ENCODE assay signal across 18 cellular contexts in genomic region chr14:101318271-101318670, GRCh38.
A peak's percentile ranks its signal among the peaks of the same experiment; 100 is the strongest.
DNase-seq lines count a peak whose midpoint lies in the region; ATAC-seq, FAIRE-seq and TF ChIP-seq lines count a peak whose summit lies in the region.
"Had no signal": no experiment of that assay in that cellular context is flagged by ENCODE, and none has a peak within 500 bp of the region (broad histone marks: within the 10 kb centered on the region; RNA-seq: fewer than 3 reads in every experiment).

No MANE protein-coding gene starts in this region.

- DNase-seq in SIG-M5 treated with dmso at 0.1 percent for 504 hours (lab: John Stamatoyannopoulos, UW; ENCODE audit: unreplicated experiment) (peak; percentile 17), SIG-M5 (lab: John Stamatoyannopoulos, UW) (no peak), colonic mucosa (peak; percentile 32), left colon (peak in 1 of 2 donors; percentile 12), type B pancreatic cell (ENCODE audit: extremely low spot score, unreplicated experiment) (no peak), WERI-Rb-1 (no peak), urothelium cell line (ENCODE audit: low spot score) (no peak)
- DNase-seq: CD8-positive, alpha-beta T cell; COR-L47; DND-41; GF-D8; HCEC 1CT; HFFc6; IMR-90 had no signal

- H3K9me3 Mint-ChIP-seq in type B pancreatic cell = peaks cover 17% of the 10 kb centered on the region

- no peaks in the 10 kb centered on the region for H3K36me3 ChIP-seq in colonic mucosa
- H3K36me3 ChIP-seq in WERI-Rb-1 = no peaks in the 10 kb centered on the region

- ATAC-seq in left colon (peak; percentile 84), GM21360 (IDR thresholded peaks at IDR 0.05; ENCODE audit: unreplicated experiment) (no peak)
- ATAC-seq: CD8-positive, alpha-beta T cell had no signal

- H3K4me3 ChIP-seq in colonic mucosa = no peak overlapping the region
- no peak overlapping the region for H3K4me3 ChIP-seq in WERI-Rb-1 (ENCODE audit: low read depth, low read length)

- no peak for FAIRE-seq in urothelium cell line (lab: Jason Lieb, UNC)
- FAIRE-seq: GM19239 had no signal

- peaks cover 8% of the 10 kb centered on the region for H3K4me1 Mint-ChIP-seq in type B pancreatic cell (ENCODE audit: unreplicated experiment)
- H3K4me1 Mint-ChIP-seq: CD14-positive monocyte had no signal

- H3K9me3 ChIP-seq in colonic mucosa = no peaks in the 10 kb centered on the region
- H3K9me3 ChIP-seq in WERI-Rb-1 (ENCODE audit: severe bottlenecking) = peaks cover 14% of the 10 kb centered on the region

- H3K27me3 Mint-ChIP-seq in type B pancreatic cell = no peaks in the 10 kb centered on the region

- H3K27ac ChIP-seq in colonic mucosa = no peak overlapping the region
- H3K27ac ChIP-seq in WERI-Rb-1 = no peak overlapping the region
- H3K27ac ChIP-seq: 22Rv1 had no signal

- H3K9ac ChIP-seq in colonic mucosa (ENCODE audit: low read depth in 2 of 2, low read length in 2 of 2) = no peak overlapping the region

- intact Hi-C loops in colonic mucosa (cut with DNase I) = no loop called here
- intact Hi-C loops in left colon (cut with DNase I, micrococcal nuclease) = no loop called here

- H3K27ac Mint-ChIP-seq in type B pancreatic cell = peak overlapping the region; percentile 56
- H3K27ac Mint-ChIP-seq: CD14-positive monocyte; CD8-positive, alpha-beta T cell; HFFc6 had no signal

- TF ChIP-seq CTCF in colonic mucosa (IDR thresholded peaks at IDR 0.05) (no peak), type B pancreatic cell (conservative IDR thresholded peaks at IDR 0.05) (no peak), WERI-Rb-1 (IDR thresholded peaks at IDR 0.05; ENCODE audit: low read depth, low read length) (no peak)

- peaks cover 4% of the 10 kb centered on the region for H3K36me3 Mint-ChIP-seq in type B pancreatic cell
- H3K36me3 Mint-ChIP-seq: CD14-positive monocyte; CD8-positive, alpha-beta T cell had no signal

- H3K27me3 ChIP-seq in colonic mucosa (no peaks in the 10 kb centered on the region), WERI-Rb-1 (ENCODE audit: insufficient read depth, low read depth, severe bottlenecking) (peaks cover 75% of the 10 kb centered on the region)

- no peaks in the 10 kb centered on the region for H3K4me1 ChIP-seq in colonic mucosa

- H3K4me3 Mint-ChIP-seq in type B pancreatic cell = peak overlapping the region; percentile 16
- H3K4me3 Mint-ChIP-seq: CD14-positive monocyte; CD8-positive, alpha-beta T cell; HFFc6 had no signal

Comparison
In these comparisons a context has a peak if more than half of its experiments do, and no peak if none do; other contexts are left out.
1. DNase-seq: peak in SIG-M5 treated with dmso at 0.1 percent for 504 hours (single experiment) and colonic mucosa (single experiment); none in SIG-M5 (single experiment), type B pancreatic cell (single experiment), WERI-Rb-1 (single experiment) and urothelium cell line (single experiment).